In genomic region chr18:12308386-12309100, GRCh38 we compare ENCODE assay signal across 8 cellular contexts. TPM values are rescaled to one million over a fixed set of nuclear protein-coding genes. Genes with fewer than 3 reads are reported as not detected.
A peak's percentile ranks its signal among the peaks of the same experiment; 100 is the strongest.
DNase-seq lines count a peak whose midpoint lies in the region; ATAC-seq, FAIRE-seq and TF ChIP-seq lines count a peak whose summit lies in the region.

No MANE protein-coding gene starts in this region.

- in situ Hi-C loops in mammary epithelial cell (cut with MboI; ENCODE audit: low sequenced_read_pairs in 2 of 2) = no loop called here

- FAIRE-seq in keratinocyte (lab: Jason Lieb, UNC) = peak; percentile 36

- H4K20me1 ChIP-seq in mammary epithelial cell (ENCODE audit: insufficient read depth, low read length) (peaks cover 2% of the 10 kb centered on the region), keratinocyte (ENCODE audit: control insufficient read depth, extremely low read depth, insufficient read depth, low read length) (no peaks in the 10 kb centered on the region)

- peaks cover 34% of the 10 kb centered on the region for H3K4me1 ChIP-seq in mammary epithelial cell (ENCODE audit: insufficient read depth, low read length)
- H3K4me1 ChIP-seq in keratinocyte (ENCODE audit: control insufficient read depth, extremely low read depth, insufficient read depth, low read length) = peaks cover 33% of the 10 kb centered on the region
- peaks cover 3 to 48% (median 28%) of the 10 kb centered on the region in 6 donors for H3K4me1 ChIP-seq in spleen

- peaks cover 80% of the 10 kb centered on the region for H3K79me2 ChIP-seq in mammary epithelial cell (ENCODE audit: insufficient read depth, low read length)
- peaks cover 46% of the 10 kb centered on the region for H3K79me2 ChIP-seq in keratinocyte (ENCODE audit: control insufficient read depth, insufficient read depth, low read length)

- H3K9ac ChIP-seq in mammary epithelial cell (ENCODE audit: insufficient read depth, low read length) = peak overlapping the region; percentile 98
- H3K9ac ChIP-seq in keratinocyte (ENCODE audit: control insufficient read depth, extremely low read depth, insufficient read depth, low read length) = peak overlapping the region; percentile 98

- no peaks in the 10 kb centered on the region for H3K27me3 ChIP-seq in BJ (ENCODE audit: control insufficient read depth, insufficient read depth, low read length)
- H3K27me3 ChIP-seq in mammary epithelial cell (ENCODE audit: insufficient read depth, low read length) = no peaks in the 10 kb centered on the region
- H3K27me3 ChIP-seq in keratinocyte (ENCODE audit: control insufficient read depth, extremely low read depth, insufficient read depth, low read length) = no peaks in the 10 kb centered on the region
- H3K27me3 ChIP-seq in spleen (replicated peaks in 1 of 7) = peaks cover 0 to 59% (median 7%) of the 10 kb centered on the region in 7 donors

- CTCF ChIA-PET in BJ (lab: Yijun Ruan, JAX) = interaction anchor here (2.7 kb wide), 1 partner anchor 36 kb away, joined by 14 read pairs; no protein-coding TSS in a partner anchor
- CTCF ChIA-PET in mammary epithelial cell (lab: Charles Lee; ENCODE audit: low non-redundant PET) = no interaction called here

- BruUV-seq in mammary epithelial cell (replicated peaks; lab: Mats Ljungman, UMichigan) = TSS peak; percentile 26

- ATAC-seq in GM18907 (IDR thresholded peaks at IDR 0.05; ENCODE audit: unreplicated experiment) = peak; percentile 53
- ATAC-seq in HG03097 (IDR thresholded peaks at IDR 0.05; ENCODE audit: low FRiP score, unreplicated experiment) = peak; percentile 47

- H3K9me1 ChIP-seq in keratinocyte (ENCODE audit: control insufficient read depth, extremely low read depth, insufficient read depth, low read length) = no peaks in the 10 kb centered on the region

- H3K36me3 ChIP-seq in BJ (ENCODE audit: control insufficient read depth, insufficient read depth, low read length) (peaks cover 2% of the 10 kb centered on the region; the same call in 1 of the 2 replicates), mammary epithelial cell (ENCODE audit: insufficient read depth, low read length) (peaks cover 31% of the 10 kb centered on the region), keratinocyte (ENCODE audit: control insufficient read depth in 2 of 2, extremely low read depth in 1 of 2, insufficient read depth in 2 of 2, low read length in 2 of 2) (peaks cover 11 to 35% of the 10 kb centered on the region in 2 experiments), spleen (peaks cover 0 to 27% (median 3%) of the 10 kb centered on the region in 6 donors)

- H3K27ac ChIP-seq in mammary epithelial cell (ENCODE audit: insufficient read depth, low read depth, low read length) (peak overlapping the region; percentile 88), keratinocyte (ENCODE audit: control insufficient read depth, insufficient read depth, low read length) (peak overlapping the region; percentile 96), spleen (peak overlapping the region; percentile 70 to 93 (median 88))

- TF ChIP-seq CTCF in BJ (IDR thresholded peaks at IDR 0.05; ENCODE audit: insufficient read depth, low read depth, low read length) (no peak), mammary epithelial cell (conservative IDR thresholded peaks at IDR 0.05 in 1 of 2, IDR thresholded peaks at IDR 0.05 in 1 of 2; ENCODE audit: extremely low read depth in 1 of 2, insufficient read depth in 1 of 2, low read depth in 1 of 2, low read length in 2 of 2) (no peak), keratinocyte (optimal IDR thresholded peaks at IDR 0.05 in 1 of 3, IDR thresholded peaks at IDR 0.05 in 1 of 3, conservative IDR thresholded peaks at IDR 0.05 in 1 of 3; ENCODE audit: extremely low read depth in 1 of 3, insufficient read depth in 2 of 3, low read length in 3 of 3) (no peak), spleen (IDR thresholded peaks at IDR 0.05 in 8 of 11, conservative IDR thresholded peaks at IDR 0.05 in 3 of 11) (no peak)

- intact Hi-C loops in mammary epithelial cell (cut with micrococcal nuclease) (loop anchor here (1.0 kb wide), 2 partner anchors 20 to 25 kb away; no protein-coding TSS in a partner anchor), spleen (cut with DNase I; ENCODE audit: low total_unique reads) (no loop called here)

- POLR2A ChIA-PET in BJ (lab: Charles Lee) = interaction anchor here (1.0 to 1.1 kb wide), 2 partner anchors 28 to 30 kb away, joined by 3 to 11 read pairs (median 7); no protein-coding TSS in a partner anchor

- H3K4me2 ChIP-seq in mammary epithelial cell (ENCODE audit: insufficient read depth, low read depth, low read length) (peak overlapping the region; percentile 37), keratinocyte (ENCODE audit: control insufficient read depth, extremely low read depth, insufficient read depth, low read depth, low read length) (peak overlapping the region; percentile 100)

- H3K4me3 ChIP-seq in BJ (ENCODE audit: low read depth, low read length) = peak overlapping the region; percentile 89
- H3K4me3 ChIP-seq in mammary epithelial cell (replicated peaks in 1 of 3; ENCODE audit: insufficient read depth in 1 of 3, low read depth in 2 of 3, low read length in 3 of 3) = peak overlapping the region; percentile 54 to 91 (median 71)
- peak overlapping the region; percentile 80 to 89 (median 83) for H3K4me3 ChIP-seq in keratinocyte (ENCODE audit: control insufficient read depth in 2 of 3, extremely low read depth in 1 of 3, insufficient read depth in 2 of 3, low read depth in 1 of 3, low read length in 3 of 3)
- H3K4me3 ChIP-seq in spleen = peak overlapping the region; percentile 37 to 83 (median 58)

- WGBS in mammary epithelial cell (ENCODE audit: low coverage, missing lambda C conversion rate) = 1% methylated on average over 39 of the region's 81 CpGs
- 1 to 5% (median 1%) methylated on average over 31 to 81 of the region's 81 CpGs for WGBS in spleen, 5 donors

- H2AFZ ChIP-seq in mammary epithelial cell (ENCODE audit: low read depth, low read length) = no peak overlapping the region
- no peak overlapping the region for H2AFZ ChIP-seq in keratinocyte (ENCODE audit: control insufficient read depth, low read length)

- H3K9me3 ChIP-seq in mammary epithelial cell (replicated peaks; ENCODE audit: insufficient read depth, low read length) (no peaks in the 10 kb centered on the region), keratinocyte (ENCODE audit: control insufficient read depth, low read depth, low read length) (no peaks in the 10 kb centered on the region), spleen (peaks cover 4 to 20% (median 17%) of the 10 kb centered on the region in 8 donors)

- dilution Hi-C loops in mammary epithelial cell (cut with HindIII; ENCODE audit: low sequenced_read_pairs) = loop anchor here (5.0 kb wide), 1 partner anchor 66 kb away; no protein-coding TSS in a partner anchor
- dilution Hi-C loops in keratinocyte (cut with MboI; ENCODE audit: extremely low pct_ligation_motif_present, low sequenced_read_pairs) = no loop called here

- peak in 1 of 3 donors; percentile 9 for TF ChIP-seq POLR2A in spleen (IDR thresholded peaks at IDR 0.05)

- DNase-seq in BJ (ENCODE audit: low read depth) (peak; percentile 52), mammary epithelial cell (peak; percentile 79), keratinocyte (ENCODE audit: low read depth, low spot score) (no peak), spleen (peak; percentile 87), NCI-H1436 (lab: John Stamatoyannopoulos, UW) (no peak)

RNA-seq across cellular contexts. Expression of gene TUBB6, which starts 0.5 kb away (rescaled TPM):
- polyA plus RNA-seq in BJ (2011; rRNA removed) = 537 and 765 TPM in 2 replicates
- polyA minus RNA-seq in BJ (2011; rRNA and poly(A)+ RNA removed) = 374 and 543 TPM in 2 replicates
- polyA plus RNA-seq in PFSK-1 (2012; ENCODE audit: insufficient read length, low read depth) = 302 TPM
- 1,000 to 10,000 TPM in 1 of 2 donors, 100 to 1,000 TPM in 1; 522 to 1,295 TPM for total RNA-seq in mammary epithelial cell
- polyA plus RNA-seq in mammary epithelial cell = 1,680 TPM
- 684 TPM for polyA minus RNA-seq in mammary epithelial cell
- polyA plus RNA-seq in keratinocyte = 479 to 701 TPM (median 598 TPM) in 3 replicates
- polyA plus RNA-seq in keratinocyte (2011; ENCODE audit: low read depth) = 90.6 TPM
- polyA plus RNA-seq in keratinocyte (2011; cell fraction: cytosol; rRNA removed) = 405 and 737 TPM in 2 replicates
- polyA plus RNA-seq in keratinocyte (2011; cell fraction: nucleus; rRNA removed) = 443 and 589 TPM in 2 replicates
- 202 and 788 TPM in 2 replicates for polyA plus RNA-seq in keratinocyte (2012; ENCODE audit: low replicate concordance)
- polyA minus RNA-seq in keratinocyte = 445 to 619 TPM (median 547 TPM) in 3 replicates
- polyA minus RNA-seq in keratinocyte (2011; cell fraction: cytosol; rRNA and poly(A)+ RNA removed) = 1,165 TPM
- 338 and 341 TPM in 2 replicates for polyA minus RNA-seq in keratinocyte (2011; cell fraction: nucleus; rRNA and poly(A)+ RNA removed)
- total RNA-seq in spleen = 10 to 100 TPM; 29.9 to 65.6 (median 51.4) TPM
- 10 to 100 TPM; 29.0 to 43.4 (median 35.5) TPM for polyA plus RNA-seq in spleen

RNA-seq across cellular contexts. Expression of gene CIDEA, which starts 54.4 kb away (rescaled TPM):
- polyA plus RNA-seq in BJ (2011; rRNA removed) (not detected in 2 replicates), mammary epithelial cell (4.9 TPM), keratinocyte (1.2 to 3.0 TPM (median 1.4 TPM) in 3 replicates), spleen (not detected)
- polyA minus RNA-seq in BJ (2011; rRNA and poly(A)+ RNA removed) = not detected in 2 replicates
- not detected for polyA plus RNA-seq in PFSK-1 (2012; ENCODE audit: insufficient read length, low read depth)
- total RNA-seq in mammary epithelial cell (1 to 10 TPM in 1 of 2 donors, under 1 TPM in 1; 0.94 to 1.3 TPM), spleen (not detected)
- polyA minus RNA-seq in mammary epithelial cell (15.5 TPM), keratinocyte (0.86 to 2.3 TPM (median 0.96 TPM) in 3 replicates)
- polyA plus RNA-seq in keratinocyte (2011; ENCODE audit: low read depth) = 2.0 TPM
- 0.29 and 0.42 TPM in 2 replicates for polyA plus RNA-seq in keratinocyte (2011; cell fraction: cytosol; rRNA removed)
- 0.55 and 0.76 TPM in 2 replicates for polyA plus RNA-seq in keratinocyte (2011; cell fraction: nucleus; rRNA removed)
- polyA plus RNA-seq in keratinocyte (2012; ENCODE audit: low replicate concordance) = 2.1 and 4.6 TPM in 2 replicates
- not detected for polyA minus RNA-seq in keratinocyte (2011; cell fraction: cytosol; rRNA and poly(A)+ RNA removed)
- not detected in 2 replicates for polyA minus RNA-seq in keratinocyte (2011; cell fraction: nucleus; rRNA and poly(A)+ RNA removed)

Comparison
In these comparisons a context has a peak if more than half of its experiments do, and no peak if none do; other contexts are left out.
1. DNase-seq: peak in BJ (single experiment), mammary epithelial cell (single experiment) and spleen (single experiment); none in keratinocyte (single experiment) and NCI-H1436 (single experiment).
2. Peak in every context shown above with its lines, with median percentiles within 50 percentile points of each other: H3K4me3 ChIP-seq and H3K27ac ChIP-seq.